In genomic region chr15:92394327-92395175, GRCh38 we compare ENCODE assay signal across 13 cellular contexts. TPM values are rescaled to one million over a fixed set of nuclear protein-coding genes. Genes with fewer than 3 reads are reported as not detected.
DNase-seq lines count a peak whose midpoint lies in the region; ATAC-seq and TF ChIP-seq lines count a peak whose summit lies in the region.
"Had no signal": no experiment of that assay in that cellular context is flagged by ENCODE, and none has a peak within 500 bp of the region (broad histone marks: within the 10 kb centered on the region; RNA-seq: fewer than 3 reads in every experiment).

No MANE protein-coding gene starts in this region.

- H3K4me3 ChIP-seq in foreskin fibroblast (ENCODE audit: low read depth in 1 of 2, low read length in 2 of 2) (peak overlapping the region; percentile 28 to 35), upper lobe of right lung (no peak overlapping the region)
- H3K4me3 ChIP-seq: tibial artery had no signal

- no peaks in the 10 kb centered on the region for H3K4me1 ChIP-seq in upper lobe of right lung

- H3K9me3 Mint-ChIP-seq in osteocyte (ENCODE audit: unreplicated experiment) = no peaks in the 10 kb centered on the region
- H3K9me3 Mint-ChIP-seq in activated T-helper 17 cell treated with anti-CD3 and anti-CD28 coated beads, Interleukin-2, amount 50 U/mL, for 72 hours = no peaks in the 10 kb centered on the region
- H3K9me3 Mint-ChIP-seq: central memory CD8-positive, alpha-beta T cell had no signal

- DNase-seq in D341Med (ENCODE audit: low spot score) = peak; percentile 52
- peak; percentile 51 to 77 for DNase-seq in NCI-H526 (lab: John Stamatoyannopoulos, UW)
- no peak for DNase-seq in foreskin fibroblast
- no peak for DNase-seq in osteocyte (ENCODE audit: extremely low spot score, unreplicated experiment)
- DNase-seq in stimulated activated CD4-positive, alpha-beta T cell treated with anti-CD3 and anti-CD28 coated beads, Interleukin-4, amount 100 ng/mL, for 24 hours = no peak
- no peak for DNase-seq in upper lobe of right lung
- DNase-seq: EL, Karpas-422, SHP77, tibial artery had no signal

- no peaks in the 10 kb centered on the region for H3K36me3 Mint-ChIP-seq in osteocyte (ENCODE audit: unreplicated experiment)
- no peaks in the 10 kb centered on the region for H3K36me3 Mint-ChIP-seq in activated T-helper 17 cell treated with anti-CD3 and anti-CD28 coated beads, Interleukin-2, amount 50 U/mL, for 72 hours (ENCODE audit: low read depth)

- peaks cover 17% of the 10 kb centered on the region for H3K4me1 Mint-ChIP-seq in osteocyte (ENCODE audit: unreplicated experiment)
- no peaks in the 10 kb centered on the region for H3K4me1 Mint-ChIP-seq in activated T-helper 17 cell treated with anti-CD3 and anti-CD28 coated beads, Interleukin-2, amount 50 U/mL, for 72 hours

- H3K27me3 ChIP-seq in upper lobe of right lung = peaks cover 66% of the 10 kb centered on the region

- H3K27me3 Mint-ChIP-seq in osteocyte (ENCODE audit: unreplicated experiment) = peaks cover 46% of the 10 kb centered on the region
- peaks cover 55% of the 10 kb centered on the region for H3K27me3 Mint-ChIP-seq in activated T-helper 17 cell treated with anti-CD3 and anti-CD28 coated beads, Interleukin-2, amount 50 U/mL, for 72 hours

- TF ChIP-seq CTCF in foreskin fibroblast (IDR thresholded peaks at IDR 0.05; ENCODE audit: low read depth, low read length) (no peak), osteocyte (IDR thresholded peaks at IDR 0.05) (no peak), upper lobe of right lung (IDR thresholded peaks at IDR 0.05) (no peak)

- intact Hi-C loops in upper lobe of right lung (cut with DNase I) = no loop called here

- peak overlapping the region; percentile 90 for H3K4me3 Mint-ChIP-seq in osteocyte (ENCODE audit: unreplicated experiment)
- no peak overlapping the region for H3K4me3 Mint-ChIP-seq in activated T-helper 17 cell treated with anti-CD3 and anti-CD28 coated beads, Interleukin-2, amount 50 U/mL, for 72 hours
- H3K4me3 Mint-ChIP-seq: central memory CD8-positive, alpha-beta T cell had no signal

- no peak for ATAC-seq in activated T-helper 17 cell treated with anti-CD3 and anti-CD28 coated beads, Interleukin-2, amount 50 U/mL, for 72 hours (replicated peaks)
- ATAC-seq in HG02870 (IDR thresholded peaks at IDR 0.05; ENCODE audit: unreplicated experiment) (no peak), upper lobe of right lung (no peak)

- H3K27ac Mint-ChIP-seq in osteocyte (ENCODE audit: unreplicated experiment) = no peak overlapping the region
- H3K27ac Mint-ChIP-seq in activated T-helper 17 cell treated with anti-CD3 and anti-CD28 coated beads, Interleukin-2, amount 50 U/mL, for 72 hours = no peak overlapping the region

- no peaks in the 10 kb centered on the region for H3K36me3 ChIP-seq in upper lobe of right lung
- H3K36me3 ChIP-seq: tibial artery had no signal

- no peak overlapping the region for H3K27ac ChIP-seq in upper lobe of right lung
- H3K27ac ChIP-seq: tibial artery had no signal

- no peaks in the 10 kb centered on the region for H3K9me3 ChIP-seq in upper lobe of right lung
- H3K9me3 ChIP-seq: tibial artery had no signal

RNA-seq across cellular contexts. Expression of gene ST8SIA2, which starts 0.9 kb away (rescaled TPM):
- total RNA-seq in osteocyte (2.1 and 3.5 TPM in 2 replicates), upper lobe of right lung (not detected)
- total RNA-seq in activated T-helper 17 cell treated with anti-CD3 and anti-CD28 coated beads, Interleukin-2, amount 50 U/mL, for 72 hours = not detected

Comparison
In these comparisons a context has a peak if more than half of its experiments do, and no peak if none do; other contexts are left out.
1. DNase-seq: peak in D341Med (single experiment) and NCI-H526 (2 of 2); none in foreskin fibroblast (0 of 2), osteocyte (single experiment), stimulated activated CD4-positive, alpha-beta T cell treated with anti-CD3 and anti-CD28 coated beads, Interleukin-4, amount 100 ng/mL, for 24 hours (single experiment) and upper lobe of right lung (single experiment).